ENCODE assay signal across 8 cellular contexts in genomic region chr5:73135429-73136276, GRCh38. TPM values are rescaled to one million over a fixed set of nuclear protein-coding genes. Genes with fewer than 3 reads are reported as not detected.
DNase-seq lines count a peak whose midpoint lies in the region; ATAC-seq, FAIRE-seq and TF ChIP-seq lines count a peak whose summit lies in the region.

No MANE protein-coding gene starts in this region.

- H3K27me3 Mint-ChIP-seq in activated CD8-positive, alpha-beta T cell treated with anti-CD3 and anti-CD28 coated beads for 36 hours = peaks cover 51% of the 10 kb centered on the region

- peaks cover 0 to 42% (median 0%) of the 10 kb centered on the region in 3 donors for H3K27me3 ChIP-seq in stomach

- TF ChIP-seq CTCF in activated CD8-positive, alpha-beta T cell treated with anti-CD3 and anti-CD28 coated beads for 36 hours (IDR thresholded peaks at IDR 0.05) = peak; percentile 44
- no peak for TF ChIP-seq CTCF in mucosa of descending colon (IDR thresholded peaks at IDR 0.05)
- TF ChIP-seq CTCF in stomach (IDR thresholded peaks at IDR 0.05) = peak in 1 of 7 experiments; percentile 15

- no peaks in the 10 kb centered on the region for H3K9me3 Mint-ChIP-seq in activated CD8-positive, alpha-beta T cell treated with anti-CD3 and anti-CD28 coated beads for 36 hours

- no peaks in the 10 kb centered on the region for H3K36me3 ChIP-seq in mucosa of descending colon (ENCODE audit: low read depth)
- H3K36me3 ChIP-seq in stomach = no peaks in the 10 kb centered on the region

- H3K4me3 ChIP-seq in mucosa of descending colon (no peak overlapping the region), stomach (no peak overlapping the region)

- H3K36me3 Mint-ChIP-seq in activated CD8-positive, alpha-beta T cell treated with anti-CD3 and anti-CD28 coated beads for 36 hours (ENCODE audit: low read depth) = no peaks in the 10 kb centered on the region

- H3K4me1 ChIP-seq in mucosa of descending colon (ENCODE audit: low read depth) = peaks cover 22% of the 10 kb centered on the region
- H3K4me1 ChIP-seq in stomach = no peaks in the 10 kb centered on the region

- 51 to 67% (median 61%) methylated on average over 11 to 12 of the region's 12 CpGs for WGBS in stomach, 5 donors

- intact Hi-C loops in activated CD8-positive, alpha-beta T cell treated with anti-CD3 and anti-CD28 coated beads for 36 hours (cut with micrococcal nuclease) = no loop called here
- intact Hi-C loops in mucosa of descending colon (cut with DNase I, micrococcal nuclease) (no loop called here), stomach (cut with DNase I; ENCODE audit: low total_unique reads) (no loop called here)

- no peaks in the 10 kb centered on the region for H3K4me1 Mint-ChIP-seq in activated CD8-positive, alpha-beta T cell treated with anti-CD3 and anti-CD28 coated beads for 36 hours (ENCODE audit: low read depth)

- H3K9me3 ChIP-seq in mucosa of descending colon (no peaks in the 10 kb centered on the region), stomach (no peaks in the 10 kb centered on the region)

- no peak for TF ChIP-seq EP300 in stomach (IDR thresholded peaks at IDR 0.05)

- no peak overlapping the region for H3K27ac ChIP-seq in stomach

- CTCF ChIA-PET in activated CD8-positive, alpha-beta T cell treated with anti-CD3 and anti-CD28 coated beads for 36 hours (lab: Charles Lee) = interaction anchor here (0.7 to 0.9 kb wide), 2 partner anchors 26 to 338 kb away, joined by 3 read pairs; no protein-coding TSS in a partner anchor

- peak; percentile 73 for ATAC-seq in activated CD8-positive, alpha-beta T cell treated with anti-CD3 and anti-CD28 coated beads for 36 hours
- ATAC-seq in mucosa of descending colon (peak; percentile 24), HG03521 (IDR thresholded peaks at IDR 0.05; ENCODE audit: unreplicated experiment) (no peak), HG03342 (IDR thresholded peaks at IDR 0.05; ENCODE audit: unreplicated experiment) (no peak), HG02623 (IDR thresholded peaks at IDR 0.05; ENCODE audit: unreplicated experiment) (no peak)

- no peak for TF ChIP-seq POLR2A in stomach (IDR thresholded peaks at IDR 0.05)

- POLR2A ChIA-PET in activated CD8-positive, alpha-beta T cell treated with anti-CD3 and anti-CD28 coated beads for 36 hours (lab: Charles Lee) = no interaction called here

- peak; percentile 22 for DNase-seq in DMS114 treated with DMSO at 0.1 percent for 48 hours (lab: John Stamatoyannopoulos, UW; ENCODE audit: unreplicated experiment)
- DNase-seq in HTR-8/SVneo (ENCODE audit: insufficient read length, low spot score) = peak; percentile 62
- no peak for DNase-seq in activated CD8-positive, alpha-beta T cell treated with anti-CD3 and anti-CD28 coated beads for 36 hours
- DNase-seq in mucosa of descending colon = no peak
- DNase-seq in stomach = no peak

- no peak for FAIRE-seq in HTR-8/SVneo (lab: Jason Lieb, UNC)

- H3K27ac Mint-ChIP-seq in activated CD8-positive, alpha-beta T cell treated with anti-CD3 and anti-CD28 coated beads for 36 hours = no peak overlapping the region

- no peak overlapping the region for H3K4me3 Mint-ChIP-seq in activated CD8-positive, alpha-beta T cell treated with anti-CD3 and anti-CD28 coated beads for 36 hours

RNA-seq across cellular contexts. Expression of gene TMEM171, which starts 15.3 kb away (rescaled TPM):
- total RNA-seq in activated CD8-positive, alpha-beta T cell treated with anti-CD3 and anti-CD28 coated beads for 36 hours = not detected
- total RNA-seq in mucosa of descending colon (100 to 1,000 TPM in 1 of 3 donors, 10 to 100 TPM in 2; 34.5 to 101 (median 70.9) TPM), stomach (10 to 100 TPM in 3 of 5 donors, 1 to 10 TPM in 2; 1.2 to 59.8 (median 22.2) TPM)
- 1 to 10 TPM; 6.7 to 8.4 (median 7.5) TPM for polyA plus RNA-seq in stomach

RNA-seq across cellular contexts. Expression of gene TMEM174, which starts 37.3 kb away (rescaled TPM):
- not detected for total RNA-seq in activated CD8-positive, alpha-beta T cell treated with anti-CD3 and anti-CD28 coated beads for 36 hours
- total RNA-seq in mucosa of descending colon (not detected), stomach (not detected)
- polyA plus RNA-seq in stomach = not detected

Comparison
In these comparisons a context has a peak if more than half of its experiments do, and no peak if none do; other contexts are left out.
1. DNase-seq: peak in DMS114 treated with DMSO at 0.1 percent for 48 hours (single experiment) and HTR-8/SVneo (single experiment); none in activated CD8-positive, alpha-beta T cell treated with anti-CD3 and anti-CD28 coated beads for 36 hours (single experiment), mucosa of descending colon (0 of 3) and stomach (single experiment).
2. ATAC-seq: peak in activated CD8-positive, alpha-beta T cell treated with anti-CD3 and anti-CD28 coated beads for 36 hours (single experiment) and mucosa of descending colon (single experiment); none in HG03521 (single experiment), HG03342 (single experiment) and HG02623 (single experiment).